8 cellular contexts compared by ENCODE assay signal in genomic region chr3:4466783-4467521, GRCh38. TPM values are rescaled to one million over a fixed set of nuclear protein-coding genes. Genes with fewer than 3 reads are reported as not detected.
DNase-seq lines count a peak whose midpoint lies in the region; ATAC-seq and TF ChIP-seq lines count a peak whose summit lies in the region.

TSS of gene SUMF1 (minus strand) at chr3:4467269. CDS start at chr3:4467245, 24 bp downstream.

- WGBS in right cardiac atrium: under 1% methylated on average over 47 of the region's 47 CpGs
- under 1% methylated on average over 47 of the region's 47 CpGs for WGBS in urinary bladder

- intact Hi-C loops in ascending aorta (cut with DNase I): loop anchor here (1.0 to 5.0 kb wide), 5 partner anchors 26 to 165 kb away; partner anchors contain the start of gene ITPR1
- intact Hi-C loops in right cardiac atrium (cut with DNase I): loop anchor here in 1 of 4 donors (10.0 kb wide), 1 partner anchor 112 kb away; no protein-coding TSS in a partner anchor

- peaks cover 14% of the 10 kb centered on the region for H3K4me1 Mint-ChIP-seq in HFFc6 (ENCODE audit: low read depth)
- H3K4me1 Mint-ChIP-seq in T-helper 2 cell treated with Interferon-gamma antibody and Interleukin-4, amounts not matched to agents 5 μg/mL and 100 μg/mL, for 36 hours (ENCODE audit: low read depth): peaks cover 10% of the 10 kb centered on the region

- H3K27me3 ChIP-seq in ascending aorta (no peaks in the 10 kb centered on the region), right cardiac atrium (ENCODE audit: control insufficient read depth, insufficient read depth) (no peaks in the 10 kb centered on the region)

- TF ChIP-seq CTCF in GM12875 (IDR thresholded peaks at IDR 0.05; ENCODE audit: borderline replicate concordance, insufficient read depth, low read depth, low read length): no peak
- TF ChIP-seq CTCF in HFFc6 (IDR thresholded peaks at IDR 0.05): no peak
- TF ChIP-seq CTCF in ascending aorta (IDR thresholded peaks at IDR 0.05): no peak

- H3K36me3 Mint-ChIP-seq in HFFc6 (ENCODE audit: low read depth): no peaks in the 10 kb centered on the region
- H3K36me3 Mint-ChIP-seq in T-helper 2 cell treated with Interferon-gamma antibody and Interleukin-4, amounts not matched to agents 5 μg/mL and 100 μg/mL, for 36 hours (ENCODE audit: low read depth): no peaks in the 10 kb centered on the region

- no peaks in the 10 kb centered on the region for H3K9me3 Mint-ChIP-seq in HFFc6
- H3K9me3 Mint-ChIP-seq in T-helper 2 cell treated with Interferon-gamma antibody and Interleukin-4, amounts not matched to agents 5 μg/mL and 100 μg/mL, for 36 hours: no peaks in the 10 kb centered on the region

- H3K9me3 ChIP-seq in ascending aorta (no peaks in the 10 kb centered on the region), right cardiac atrium (ENCODE audit: control insufficient read depth, low read length) (no peaks in the 10 kb centered on the region)

- H3K4me1 ChIP-seq in ascending aorta (peaks cover 4 to 11% of the 10 kb centered on the region in 2 donors), right cardiac atrium (ENCODE audit: control insufficient read depth, insufficient read depth, low read length) (no peaks in the 10 kb centered on the region), urinary bladder (ENCODE audit: insufficient read depth) (no peaks in the 10 kb centered on the region)

- H3K4me3 ChIP-seq in GM12875 (ENCODE audit: low read depth, low read length) (peak within 1 kb of the TSS; percentile 84), ascending aorta (peak within 1 kb of the TSS; percentile 70), right cardiac atrium (ENCODE audit: low read length) (peak within 1 kb of the TSS; percentile 68), urinary bladder (ENCODE audit: low read depth, low read length) (peak within 1 kb of the TSS; percentile 93)

- peak; percentile 45 for DNase-seq in HFFc6
- DNase-seq in NAMALWA (ENCODE audit: low spot score): peak; percentile 85
- peak; percentile 78 for DNase-seq in T-helper 2 cell treated with Interferon-gamma antibody and Interleukin-4, amounts not matched to agents 5 μg/mL and 100 μg/mL, for 36 hours (ENCODE audit: low spot score)
- peak; percentile 46 to 90 for DNase-seq in ascending aorta (ENCODE audit: low spot score in 2 of 2)
- peak; percentile 78 to 93 (median 90) for DNase-seq in right cardiac atrium
- peak; percentile 24 for DNase-seq in pulmonary artery endothelial cell (ENCODE audit: low read depth, low spot score)

- H3K27ac ChIP-seq in ascending aorta (peak within 1 kb of the TSS; percentile 48 to 75), right cardiac atrium (ENCODE audit: low read length) (peak within 1 kb of the TSS; percentile 36), urinary bladder (ENCODE audit: low read depth) (peak within 1 kb of the TSS; percentile 77)

- peak; percentile 98 to 99 for ATAC-seq in right cardiac atrium

- H3K4me3 Mint-ChIP-seq in HFFc6: peak within 1 kb of the TSS; percentile 94
- peak within 1 kb of the TSS; percentile 94 for H3K4me3 Mint-ChIP-seq in T-helper 2 cell treated with Interferon-gamma antibody and Interleukin-4, amounts not matched to agents 5 μg/mL and 100 μg/mL, for 36 hours

- peaks cover 6% of the 10 kb centered on the region for H3K27me3 Mint-ChIP-seq in HFFc6 (ENCODE audit: insufficient read depth)
- H3K27me3 Mint-ChIP-seq in T-helper 2 cell treated with Interferon-gamma antibody and Interleukin-4, amounts not matched to agents 5 μg/mL and 100 μg/mL, for 36 hours (ENCODE audit: low read depth): no peaks in the 10 kb centered on the region

- peak within 1 kb of the TSS; percentile 87 for H3K27ac Mint-ChIP-seq in HFFc6
- H3K27ac Mint-ChIP-seq in T-helper 2 cell treated with Interferon-gamma antibody and Interleukin-4, amounts not matched to agents 5 μg/mL and 100 μg/mL, for 36 hours: peak within 1 kb of the TSS; percentile 93

- H3K36me3 ChIP-seq in ascending aorta (no peaks in the 10 kb centered on the region), urinary bladder (ENCODE audit: insufficient read depth) (no peaks in the 10 kb centered on the region)

RNA-seq across cellular contexts. Expression of gene SUMF1, which starts in this region (rescaled TPM):
- 10 to 100 TPM; 33.5 to 38.0 (median 36.0) TPM for total RNA-seq in HFFc6 (2021; fragmentation: NEBNext Ultra II Directional; extraction: Animal tissue kit (Norgen Biotek cat#: 25700))
- 98.4 TPM for total RNA-seq in ascending aorta
- total RNA-seq in right cardiac atrium: 10 to 100 TPM in 3 of 4 donors, 1 to 10 TPM in 1; 9.6 to 14.4 (median 11.8) TPM
- 7.8 TPM for polyA plus RNA-seq in right cardiac atrium
- 57.6 and 61.2 TPM in 2 replicates for total RNA-seq in pulmonary artery endothelial cell
- 51.2 TPM for total RNA-seq in urinary bladder
- polyA plus RNA-seq in urinary bladder: 26.4 TPM

Comparison
In these comparisons a context has a peak if more than half of its experiments do, and no peak if none do; other contexts are left out.
1. Peak in every context shown above with its lines: DNase-seq, ATAC-seq, H3K4me3 ChIP-seq and H3K27ac ChIP-seq.
2. DNase-seq: peak in every context shown above with its lines; median percentile 90 in right cardiac atrium; 85 in NAMALWA; 78 in T-helper 2 cell treated with Interferon-gamma antibody and Interleukin-4, amounts not matched to agents 5 μg/mL and 100 μg/mL, for 36 hours; 68 in ascending aorta; 45 in HFFc6; 24 in pulmonary artery endothelial cell.